In the genomic region with DNA sequence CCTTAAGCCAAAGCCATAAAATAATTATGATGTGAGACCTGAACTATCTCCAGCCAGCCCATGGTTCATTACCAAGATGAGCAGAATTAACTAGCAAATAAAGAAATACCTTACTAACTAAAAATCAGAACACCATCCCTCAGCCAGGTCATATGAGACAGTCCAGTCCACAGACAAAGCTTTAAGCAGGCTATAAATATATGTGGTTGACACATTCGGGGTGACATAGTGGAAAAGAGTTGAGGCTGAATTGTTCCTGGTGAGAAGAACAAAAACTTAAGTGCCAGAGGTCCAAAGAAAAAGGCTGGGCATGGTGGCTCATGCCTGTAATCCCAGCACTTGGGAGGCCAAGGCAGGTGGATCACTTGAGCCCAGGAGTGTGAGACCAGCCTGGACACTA, we compare ENCODE assay signal across 22 cellular contexts. TPM values are rescaled to one million over a fixed set of nuclear protein-coding genes. Genes with fewer than 3 reads are reported as not detected.
"Had no signal": no experiment of that assay in that cellular context is flagged by ENCODE, and none has a peak within 500 bp of the region (broad histone marks: within the 10 kb centered on the region; RNA-seq: fewer than 3 reads in every experiment).

No MANE protein-coding gene starts in this region.

- H3K36me3 ChIP-seq: colonic mucosa, esophagus muscularis mucosa, gastroesophageal sphincter, heart left ventricle, left ventricle myocardium inferior, lower lobe of right lung had no signal

- H2AFZ ChIP-seq: hepatocyte had no signal

- H3K4me2 ChIP-seq: hepatocyte had no signal

- H3K27me3 ChIP-seq: colonic mucosa, esophagus muscularis mucosa, foreskin keratinocyte, gastroesophageal sphincter, hepatocyte had no signal

- H3K4me1 ChIP-seq: colonic mucosa, foreskin keratinocyte, lower lobe of right lung had no signal

- ATAC-seq: effector memory CD8-positive, alpha-beta T cell; foreskin keratinocyte; gastroesophageal sphincter; left colon; left lobe of liver; lower lobe of right lung; mucosa of descending colon had no signal

- H3K4me3 ChIP-seq: colonic mucosa, esophagus muscularis mucosa, gastroesophageal sphincter, heart left ventricle, hepatocyte, left ventricle myocardium inferior, lower lobe of right lung, mucosa of descending colon had no signal

- H3K9me3 ChIP-seq: colonic mucosa, esophagus muscularis mucosa, gastroesophageal sphincter, heart left ventricle, left ventricle myocardium inferior, lower lobe of right lung, mucosa of descending colon had no signal

- H3K27ac ChIP-seq: colonic mucosa, epithelial cell of prostate, esophagus muscularis mucosa, foreskin keratinocyte, gastroesophageal sphincter, heart left ventricle, hepatocyte, left ventricle myocardium inferior, lower lobe of right lung had no signal

- DNase-seq: colonic mucosa; cortex of kidney; effector CD8-positive, alpha-beta T cell; effector memory CD8-positive, alpha-beta T cell; endodermal cell; heart left ventricle; hypothalamus; immature natural killer cell; islet precursor cell; kidney; kidney glomerular epithelial cell; left colon; left ventricle myocardium inferior; lower lobe of right lung; mesenchymal stem cell; mucosa of descending colon had no signal

- H3K79me2 ChIP-seq: hepatocyte had no signal

RNA-seq across cellular contexts. Expression of a gene that starts 30.9 kb away (rescaled TPM):
- polyA plus RNA-seq: immature natural killer cell had no signal
